18 cellular contexts compared by ENCODE assay signal in genomic region chr3:156910022-156910421, GRCh38.
DNase-seq lines count a peak whose midpoint lies in the region; ATAC-seq, FAIRE-seq and TF ChIP-seq lines count a peak whose summit lies in the region.
"Had no signal": no experiment of that assay in that cellular context is flagged by ENCODE, and none has a peak within 500 bp of the region (broad histone marks: within the 10 kb centered on the region; RNA-seq: fewer than 3 reads in every experiment).

No MANE protein-coding gene starts in this region.

- FAIRE-seq in GM19239 (lab: Jason Lieb, UNC) (peak; percentile 14), bronchial epithelial cell (lab: Jason Lieb, UNC) (no peak), keratinocyte (lab: Jason Lieb, UNC) (peak; percentile 74)
- FAIRE-seq: A204.1, D721Med, GM12891, H1, HepG2 had no signal

- H3K9me3 Mint-ChIP-seq in activated T-helper 2 cell treated with anti-CD3 and anti-CD28 coated beads, Interferon-gamma antibody, Interleukin-2, Interleukin-4, amounts not matched to agents 10 μg/mL and 5 μg/mL and 100 μg/mL, durations not matched to agents 14 hours and 24 hours and 36 hours = no peaks in the 10 kb centered on the region

- H3K79me2 ChIP-seq in keratinocyte (ENCODE audit: control insufficient read depth, insufficient read depth, low read length) = no peaks in the 10 kb centered on the region

- H3K9me3 ChIP-seq in A673 (ENCODE audit: low read depth, low read length, poor library complexity, severe bottlenecking) = no peaks in the 10 kb centered on the region
- H3K9me3 ChIP-seq in keratinocyte (ENCODE audit: control insufficient read depth, low read depth, low read length) = no peaks in the 10 kb centered on the region
- H3K9me3 ChIP-seq: Caco-2 had no signal

- no peaks in the 10 kb centered on the region for H4K20me1 ChIP-seq in keratinocyte (ENCODE audit: control insufficient read depth, extremely low read depth, insufficient read depth, low read length)

- BruUV-seq in A673 (replicated peaks; lab: Mats Ljungman, UMichigan) = no TSS peak

- CTCF ChIA-PET in A673 (lab: Charles Lee) = no interaction called here

- H3K27ac Mint-ChIP-seq in activated T-helper 2 cell treated with anti-CD3 and anti-CD28 coated beads, Interferon-gamma antibody, Interleukin-2, Interleukin-4, amounts not matched to agents 10 μg/mL and 5 μg/mL and 100 μg/mL, durations not matched to agents 14 hours and 24 hours and 36 hours = no peak overlapping the region
- H3K27ac Mint-ChIP-seq: CD4-positive, alpha-beta T cell; IgD-negative memory B cell had no signal

- dilution Hi-C loops in keratinocyte (cut with MboI; ENCODE audit: extremely low pct_ligation_motif_present, low sequenced_read_pairs) = no loop called here

- H3K27me3 Mint-ChIP-seq in activated T-helper 2 cell treated with anti-CD3 and anti-CD28 coated beads, Interferon-gamma antibody, Interleukin-2, Interleukin-4, amounts not matched to agents 10 μg/mL and 5 μg/mL and 100 μg/mL, durations not matched to agents 14 hours and 24 hours and 36 hours (ENCODE audit: low read depth) = peaks cover 47% of the 10 kb centered on the region
- H3K27me3 Mint-ChIP-seq: CD4-positive, alpha-beta T cell; IgD-negative memory B cell had no signal

- no peak overlapping the region for H2AFZ ChIP-seq in keratinocyte (ENCODE audit: control insufficient read depth, low read length)

- H3K36me3 Mint-ChIP-seq in activated T-helper 2 cell treated with anti-CD3 and anti-CD28 coated beads, Interferon-gamma antibody, Interleukin-2, Interleukin-4, amounts not matched to agents 10 μg/mL and 5 μg/mL and 100 μg/mL, durations not matched to agents 14 hours and 24 hours and 36 hours (ENCODE audit: low read depth) = no peaks in the 10 kb centered on the region

- intact Hi-C loops in A673 (cut with micrococcal nuclease; ENCODE audit: unreplicated experiment) = no loop called here
- intact Hi-C loops in activated T-helper 2 cell treated with anti-CD3 and anti-CD28 coated beads, Interferon-gamma antibody, Interleukin-2, Interleukin-4, amounts not matched to agents 10 μg/mL and 5 μg/mL and 100 μg/mL, durations not matched to agents 14 hours and 24 hours and 36 hours (cut with micrococcal nuclease) = no loop called here

- H3K27ac ChIP-seq in A673 (ENCODE audit: low read depth, low read length, poor library complexity, severe bottlenecking) (no peak overlapping the region), keratinocyte (ENCODE audit: control insufficient read depth, insufficient read depth, low read length) (no peak overlapping the region)
- H3K27ac ChIP-seq: C4-2B had no signal

- H3K4me3 ChIP-seq in A673 (ENCODE audit: low read depth, low read length, poor library complexity, severe bottlenecking) (no peak overlapping the region), bronchial epithelial cell (ENCODE audit: low read depth, low read length) (no peak overlapping the region), keratinocyte (ENCODE audit: control insufficient read depth in 2 of 3, extremely low read depth in 1 of 3, insufficient read depth in 2 of 3, low read depth in 1 of 3, low read length in 3 of 3) (no peak overlapping the region)

- H3K9me1 ChIP-seq in keratinocyte (ENCODE audit: control insufficient read depth, extremely low read depth, insufficient read depth, low read length) = no peaks in the 10 kb centered on the region

- H3K27me3 ChIP-seq in A673 (replicated peaks; ENCODE audit: insufficient read depth, low read depth, low read length, poor library complexity) = no peaks in the 10 kb centered on the region
- no peaks in the 10 kb centered on the region for H3K27me3 ChIP-seq in bronchial epithelial cell (ENCODE audit: control insufficient read depth, insufficient read depth, low read length)
- H3K27me3 ChIP-seq in keratinocyte (ENCODE audit: control insufficient read depth, extremely low read depth, insufficient read depth, low read length) = no peaks in the 10 kb centered on the region

- H3K4me2 ChIP-seq in keratinocyte (ENCODE audit: control insufficient read depth, extremely low read depth, insufficient read depth, low read depth, low read length) = no peak overlapping the region

- H3K4me3 Mint-ChIP-seq in activated T-helper 2 cell treated with anti-CD3 and anti-CD28 coated beads, Interferon-gamma antibody, Interleukin-2, Interleukin-4, amounts not matched to agents 10 μg/mL and 5 μg/mL and 100 μg/mL, durations not matched to agents 14 hours and 24 hours and 36 hours (ENCODE audit: low read depth) = no peak overlapping the region
- H3K4me3 Mint-ChIP-seq: CD4-positive, alpha-beta T cell; H9; IgD-negative memory B cell had no signal

- H3K4me1 ChIP-seq in A673 (ENCODE audit: insufficient read depth, low read length, poor library complexity, severe bottlenecking) (no peaks in the 10 kb centered on the region), keratinocyte (ENCODE audit: control insufficient read depth, extremely low read depth, insufficient read depth, low read length) (peaks cover 4% of the 10 kb centered on the region)
- H3K4me1 ChIP-seq: Caco-2 had no signal

- H3K36me3 ChIP-seq in A673 (ENCODE audit: insufficient read depth, low read length, poor library complexity, severe bottlenecking) = no peaks in the 10 kb centered on the region
- no peaks in the 10 kb centered on the region for H3K36me3 ChIP-seq in bronchial epithelial cell (ENCODE audit: control insufficient read depth, insufficient read depth, low read length)
- no peaks in the 10 kb centered on the region for H3K36me3 ChIP-seq in keratinocyte (ENCODE audit: control insufficient read depth in 2 of 2, extremely low read depth in 1 of 2, insufficient read depth in 2 of 2, low read length in 2 of 2)

- DNase-seq in A673 (ENCODE audit: low spot score) (peak; percentile 16), GM19239 (ENCODE audit: insufficient read length, low spot score) (no peak), bronchial epithelial cell (ENCODE audit: low read depth) (peak; percentile 76), keratinocyte (ENCODE audit: low read depth, low spot score) (no peak), NCI-H82 treated with DMSO at 0.1 percent for 48 hours (lab: John Stamatoyannopoulos, UW; ENCODE audit: unreplicated experiment) (no peak)
- DNase-seq in activated T-helper 2 cell treated with anti-CD3 and anti-CD28 coated beads, Interferon-gamma antibody, Interleukin-2, Interleukin-4, amounts not matched to agents 10 μg/mL and 5 μg/mL and 100 μg/mL, durations not matched to agents 14 hours and 24 hours and 36 hours (ENCODE audit: low spot score) = no peak
- DNase-seq: AML-193; Caco-2; CD4-positive, alpha-beta T cell; H9 had no signal

- POLR2A ChIA-PET in A673 (lab: Charles Lee; ENCODE audit: low non-redundant PET) = no interaction called here

- no peaks in the 10 kb centered on the region for H3K4me1 Mint-ChIP-seq in activated T-helper 2 cell treated with anti-CD3 and anti-CD28 coated beads, Interferon-gamma antibody, Interleukin-2, Interleukin-4, amounts not matched to agents 10 μg/mL and 5 μg/mL and 100 μg/mL, durations not matched to agents 14 hours and 24 hours and 36 hours (ENCODE audit: low read depth)

- no peak for TF ChIP-seq CTCF in A673 (conservative IDR thresholded peaks at IDR 0.05; ENCODE audit: low read depth, low read length)
- no peak for TF ChIP-seq CTCF in bronchial epithelial cell (IDR thresholded peaks at IDR 0.05; ENCODE audit: insufficient read depth, low read length, severe bottlenecking)
- TF ChIP-seq CTCF in keratinocyte (optimal IDR thresholded peaks at IDR 0.05 in 1 of 3, IDR thresholded peaks at IDR 0.05 in 1 of 3, conservative IDR thresholded peaks at IDR 0.05 in 1 of 3; ENCODE audit: extremely low read depth in 1 of 3, insufficient read depth in 2 of 3, low read length in 3 of 3) = no peak

- H3K9ac ChIP-seq in keratinocyte (ENCODE audit: control insufficient read depth, extremely low read depth, insufficient read depth, low read length) = no peak overlapping the region

- ATAC-seq in GM19351 (IDR thresholded peaks at IDR 0.05; ENCODE audit: unreplicated experiment) = no peak
- ATAC-seq: HepG2 had no signal

Comparison
In these comparisons a context has a peak if more than half of its experiments do, and no peak if none do; other contexts are left out.
1. DNase-seq: peak in A673 (single experiment) and bronchial epithelial cell (single experiment); none in GM19239 (single experiment), keratinocyte (single experiment), activated T-helper 2 cell treated with anti-CD3 and anti-CD28 coated beads, Interferon-gamma antibody, Interleukin-2, Interleukin-4, amounts not matched to agents 10 μg/mL and 5 μg/mL and 100 μg/mL, durations not matched to agents 14 hours and 24 hours and 36 hours (single experiment) and NCI-H82 treated with DMSO at 0.1 percent for 48 hours (single experiment).